In the genomic region with DNA sequence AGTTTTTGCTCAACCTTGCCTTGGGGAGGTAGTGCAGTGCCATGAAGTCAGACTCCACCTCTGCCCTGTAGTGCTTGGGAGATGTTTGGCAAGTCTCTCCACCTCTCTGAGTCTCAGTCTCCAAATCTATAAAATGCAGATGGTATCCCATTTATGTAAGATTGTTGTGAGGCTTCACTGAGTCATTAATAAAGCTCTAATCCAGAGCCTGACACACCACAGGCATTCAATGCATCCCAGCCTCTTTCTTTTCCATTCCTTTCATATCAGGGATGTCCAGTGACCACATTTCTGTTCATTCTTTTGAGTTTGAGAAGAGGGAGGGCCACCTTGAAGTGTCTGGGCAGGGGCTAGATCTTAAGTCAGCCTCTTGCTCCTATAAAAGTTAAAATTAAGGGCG, we compare ENCODE assay signal across 1 cellular context.
TF ChIP-seq lines count a peak whose summit lies in the region.

No MANE protein-coding gene starts in this region.

TF ChIP-seq in H1, 55 proteins besides CTCF, POLR2A, EP300 and RAD21:
- no peak for TF ChIP-seq ASH2L (IDR thresholded peaks at IDR 0.05; ENCODE audit: low read length)
- no peak for TF ChIP-seq SIRT6 (IDR thresholded peaks at IDR 0.05; ENCODE audit: low read length)
- TF ChIP-seq TAF1 (IDR thresholded peaks at IDR 0.05; ENCODE audit: low read depth, low read length): no peak
- TF ChIP-seq TEAD4 (IDR thresholded peaks at IDR 0.05; ENCODE audit: low read depth, low read length): no peak
- TF ChIP-seq FOSL1 (IDR thresholded peaks at IDR 0.05; ENCODE audit: insufficient read depth, low read depth, low read length): no peak
- TF ChIP-seq, protein P1, sequence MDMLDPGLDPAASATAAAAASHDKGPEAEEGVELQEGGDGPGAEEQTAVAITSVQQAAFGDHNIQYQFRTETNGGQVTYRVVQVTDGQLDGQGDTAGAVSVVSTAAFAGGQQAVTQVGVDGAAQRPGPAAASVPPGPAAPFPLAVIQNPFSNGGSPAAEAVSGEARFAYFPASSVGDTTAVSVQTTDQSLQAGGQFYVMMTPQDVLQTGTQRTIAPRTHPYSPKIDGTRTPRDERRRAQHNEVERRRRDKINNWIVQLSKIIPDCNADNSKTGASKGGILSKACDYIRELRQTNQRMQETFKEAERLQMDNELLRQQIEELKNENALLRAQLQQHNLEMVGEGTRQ (IDR thresholded peaks at IDR 0.05; ENCODE audit: low read length): no peak
- TF ChIP-seq TCF12 (IDR thresholded peaks at IDR 0.05; ENCODE audit: low read depth, low read length): no peak
- no peak for TF ChIP-seq HDAC6 (IDR thresholded peaks at IDR 0.05; ENCODE audit: low read depth, low read length)
- no peak for TF ChIP-seq CBX5 (IDR thresholded peaks at IDR 0.05; ENCODE audit: low read depth, low read length)
- no peak for TF ChIP-seq SIX5 (IDR thresholded peaks at IDR 0.05; ENCODE audit: low read depth, low read length)
- TF ChIP-seq MAFK (IDR thresholded peaks at IDR 0.05; ENCODE audit: low read depth, low read length): no peak
- TF ChIP-seq SUZ12 (IDR thresholded peaks at IDR 0.05; ENCODE audit: low read length): no peak
- no peak for TF ChIP-seq GABPA (IDR thresholded peaks at IDR 0.05; ENCODE audit: borderline replicate concordance, insufficient read depth, low read length)
- no peak for TF ChIP-seq NANOG (IDR thresholded peaks at IDR 0.05; ENCODE audit: insufficient read depth, low read depth, low read length, poor library complexity, severe bottlenecking)
- TF ChIP-seq POU5F1 (IDR thresholded peaks at IDR 0.05; ENCODE audit: low read depth, low read length): no peak
- TF ChIP-seq SP4 (IDR thresholded peaks at IDR 0.05; ENCODE audit: low read length): no peak
- TF ChIP-seq SP2 (IDR thresholded peaks at IDR 0.05; ENCODE audit: low read length): no peak
